ENCODE assay signal across 21 cellular contexts in genomic region chr6:4676016-4676415, GRCh38.
"Had no signal": no experiment of that assay in that cellular context is flagged by ENCODE, and none has a peak within 500 bp of the region (broad histone marks: within the 10 kb centered on the region; RNA-seq: fewer than 3 reads in every experiment).

No MANE protein-coding gene starts in this region.

- H3K9me3 ChIP-seq: MG63 had no signal

- H3K27ac ChIP-seq: RWPE1 had no signal

- H3K4me3 ChIP-seq: MG63 had no signal

- H3K36me3 ChIP-seq: MG63 had no signal

- DNase-seq: IMR-90, Karpas-422, KG1, MG63, NCI-H1092, NCI-H1105 treated with DMSO at 0.1 percent for 48 hours, NCI-H1417 treated with DMSO at 0.1 percent for 48 hours, NCI-H146, NCI-H1694 treated with DMSO at 0.1 percent for 48 hours, NCI-H1930, NCI-H2081, NCI-H2171, NCI-H226, NCI-H446, NCI-H510A, NCI-H524 treated with DMSO at 0.1 percent for 48 hours, NCI-H69, NCI-H774, PC-3, SHP77 had no signal

- H3K27me3 ChIP-seq: MG63 had no signal
